Comparison of ENCODE assay signal across 21 cellular contexts in genomic region chr18:11112218-11112750, GRCh38. TPM values are rescaled to one million over a fixed set of nuclear protein-coding genes. Genes with fewer than 3 reads are reported as not detected.
DNase-seq lines count a peak whose midpoint lies in the region; ATAC-seq, FAIRE-seq and TF ChIP-seq lines count a peak whose summit lies in the region.
"Had no signal": no experiment of that assay in that cellular context is flagged by ENCODE, and none has a peak within 500 bp of the region (broad histone marks: within the 10 kb centered on the region; RNA-seq: fewer than 3 reads in every experiment).

No MANE protein-coding gene starts in this region.

- no peak overlapping the region for H3K23ac ChIP-seq in mesenchymal stem cell (ENCODE audit: low read length in 2 of 2)

- H3K4me3 ChIP-seq in astrocyte (ENCODE audit: insufficient read depth, low read depth, low read length) (no peak overlapping the region), choroid plexus epithelial cell (ENCODE audit: low read depth, low read length) (no peak overlapping the region), mesenchymal stem cell (ENCODE audit: insufficient read depth in 1 of 2, low read depth in 1 of 2, low read length in 2 of 2) (no peak overlapping the region)
- H3K4me3 ChIP-seq: HAP-1 had no signal

- H3K27ac ChIP-seq in astrocyte (ENCODE audit: low read depth, low read length) (no peak overlapping the region), mesenchymal stem cell (ENCODE audit: low read length, poor library complexity, severe bottlenecking) (no peak overlapping the region)

- 54% methylated on average over 4 of the region's 5 CpGs for WGBS in mesenchymal stem cell

- H2AFZ ChIP-seq in astrocyte (ENCODE audit: low read depth, low read length) (no peak overlapping the region), mesenchymal stem cell (ENCODE audit: low read depth, low read length) (no peak overlapping the region)

- no peak for FAIRE-seq in astrocyte (lab: Jason Lieb, UNC)
- FAIRE-seq: G401.6, GM19239, HTR-8/SVneo had no signal

- H3K27me3 ChIP-seq in astrocyte (ENCODE audit: insufficient read depth, low read length) (no peaks in the 10 kb centered on the region), mesenchymal stem cell (ENCODE audit: control insufficient read depth in 1 of 2, insufficient read depth in 1 of 2, low read length in 2 of 2) (no peaks in the 10 kb centered on the region)
- H3K27me3 ChIP-seq: BE2C had no signal

- H4K20me1 ChIP-seq in astrocyte (ENCODE audit: insufficient read depth, low read length): no peaks in the 10 kb centered on the region

- H3K79me1 ChIP-seq in mesenchymal stem cell (replicated peaks; ENCODE audit: low read length, poor library complexity, severe bottlenecking): no peaks in the 10 kb centered on the region

- no peak overlapping the region for H3K4me3 Mint-ChIP-seq in astrocyte (ENCODE audit: unreplicated experiment)
- H3K4me3 Mint-ChIP-seq: CD4-positive, CD25-positive, alpha-beta regulatory T cell; CD8-positive, alpha-beta memory T cell had no signal

- TF ChIP-seq CTCF in astrocyte (IDR thresholded peaks at IDR 0.05; ENCODE audit: insufficient read depth, low read depth, low read length) (no peak), choroid plexus epithelial cell (conservative IDR thresholded peaks at IDR 0.05; ENCODE audit: low read depth, low read length) (no peak)

- H4K8ac ChIP-seq in mesenchymal stem cell (ENCODE audit: low read length): no peak overlapping the region

- no peak overlapping the region for H2BK5ac ChIP-seq in mesenchymal stem cell (ENCODE audit: low read depth, low read length, poor library complexity, severe bottlenecking)

- no peaks in the 10 kb centered on the region for H3K36me3 Mint-ChIP-seq in astrocyte (ENCODE audit: low read depth, unreplicated experiment)
- H3K36me3 Mint-ChIP-seq: CD4-positive, CD25-positive, alpha-beta regulatory T cell; CD8-positive, alpha-beta memory T cell had no signal

- no peak overlapping the region for H3K9ac ChIP-seq in astrocyte (ENCODE audit: low read length)
- no peak overlapping the region for H3K9ac ChIP-seq in mesenchymal stem cell (ENCODE audit: low read length)

- no peak overlapping the region for H4K91ac ChIP-seq in mesenchymal stem cell (ENCODE audit: low read length)

- H3K36me3 ChIP-seq in astrocyte (ENCODE audit: insufficient read depth, low read length): no peaks in the 10 kb centered on the region
- no peaks in the 10 kb centered on the region for H3K36me3 ChIP-seq in mesenchymal stem cell (ENCODE audit: control insufficient read depth in 1 of 2, insufficient read depth in 2 of 2, low read depth in 1 of 2, low read length in 2 of 2)
- H3K36me3 ChIP-seq: BE2C, HAP-1 had no signal

- no peak overlapping the region for H3K4me2 ChIP-seq in astrocyte (ENCODE audit: low read length)
- no peak overlapping the region for H3K4me2 ChIP-seq in mesenchymal stem cell (ENCODE audit: low read length, poor library complexity, severe bottlenecking)

- no peaks in the 10 kb centered on the region for H3K9me3 Mint-ChIP-seq in astrocyte (ENCODE audit: unreplicated experiment)

- H3K27me3 Mint-ChIP-seq in astrocyte (ENCODE audit: low read depth, unreplicated experiment): no peaks in the 10 kb centered on the region
- H3K27me3 Mint-ChIP-seq: CD4-positive, CD25-positive, alpha-beta regulatory T cell had no signal

- H2BK12ac ChIP-seq in mesenchymal stem cell (ENCODE audit: low read length in 2 of 2): no peak overlapping the region

- H3K4me1 Mint-ChIP-seq in astrocyte (ENCODE audit: low read depth, unreplicated experiment): peaks cover 13% of the 10 kb centered on the region
- H3K4me1 Mint-ChIP-seq: CD4-positive, CD25-positive, alpha-beta regulatory T cell; CD8-positive, alpha-beta memory T cell had no signal

- H2BK15ac ChIP-seq in mesenchymal stem cell (ENCODE audit: low read depth, poor library complexity, severe bottlenecking): no peak overlapping the region

- no peak overlapping the region for H2BK120ac ChIP-seq in mesenchymal stem cell (ENCODE audit: low read depth, low read length)

- DNase-seq in EL (peak; percentile 9), astrocyte (ENCODE audit: low read depth) (peak; percentile 1), choroid plexus epithelial cell (ENCODE audit: low read depth) (peak; percentile 45), mesenchymal stem cell (peak; percentile 82), NCI-H1105 treated with DMSO at 0.1 percent for 48 hours (lab: John Stamatoyannopoulos, UW) (no peak), NCI-H1105 (lab: John Stamatoyannopoulos, UW) (no peak)
- DNase-seq: BE2C; C1 segment of cervical spinal cord; CD4-positive, CD25-positive, alpha-beta regulatory T cell; CD8-positive, alpha-beta memory T cell; COR-L47; DMS 273 treated with DMSO at 0.1 percent for 48 hours; DMS53; DND-41; KG1 had no signal

- no peak overlapping the region for H3K14ac ChIP-seq in mesenchymal stem cell (ENCODE audit: low read length in 2 of 2)

- H3K4ac ChIP-seq in mesenchymal stem cell (ENCODE audit: low read depth in 1 of 2, low read length in 2 of 2): no peak overlapping the region

- H3K9me3 ChIP-seq in astrocyte (ENCODE audit: insufficient read depth, low read depth, low read length) (no peaks in the 10 kb centered on the region), mesenchymal stem cell (ENCODE audit: control insufficient read depth, low read length) (no peaks in the 10 kb centered on the region)
- H3K9me3 ChIP-seq: BE2C, HAP-1 had no signal

- no peak for ATAC-seq in HG03196 (IDR thresholded peaks at IDR 0.05; ENCODE audit: unreplicated experiment)
- no peak for ATAC-seq in GM18867 (IDR thresholded peaks at IDR 0.05; ENCODE audit: unreplicated experiment)

- H3K18ac ChIP-seq in mesenchymal stem cell (ENCODE audit: low read depth in 1 of 2, low read length in 2 of 2): peak overlapping the region; percentile 50 to 57

- H3K79me2 ChIP-seq in astrocyte (ENCODE audit: insufficient read depth, low read length): no peaks in the 10 kb centered on the region

- H2AK5ac ChIP-seq in mesenchymal stem cell (ENCODE audit: low read length, severe bottlenecking): no peak overlapping the region

- H3K4me1 ChIP-seq in astrocyte (ENCODE audit: insufficient read depth, low read length) (no peaks in the 10 kb centered on the region), mesenchymal stem cell (ENCODE audit: control insufficient read depth, insufficient read depth, low read depth, low read length) (no peaks in the 10 kb centered on the region)
- H3K4me1 ChIP-seq: BE2C, HAP-1 had no signal

- no peak overlapping the region for H3K27ac Mint-ChIP-seq in astrocyte (ENCODE audit: unreplicated experiment)
- H3K27ac Mint-ChIP-seq: CD4-positive, CD25-positive, alpha-beta regulatory T cell; CD8-positive, alpha-beta memory T cell had no signal

RNA-seq across cellular contexts. Expression of gene PIEZO2, which starts 37.1 kb away (rescaled TPM):
- total RNA-seq in astrocyte: 5.3 and 11.8 TPM in 2 replicates
- polyA plus RNA-seq in mesenchymal stem cell (2013, experiment 1 of 2): 87.2 TPM
- 82.9 TPM for polyA plus RNA-seq in mesenchymal stem cell (2013, experiment 2 of 2)
- total RNA-seq: CD4-positive, CD25-positive, alpha-beta regulatory T cell; CD8-positive, alpha-beta memory T cell had no signal
- polyA plus RNA-seq: CD4-positive, CD25-positive, alpha-beta regulatory T cell; CD8-positive, alpha-beta memory T cell had no signal

Comparison
In these comparisons a context has a peak if more than half of its experiments do, and no peak if none do; other contexts are left out.
1. DNase-seq: peak in EL (single experiment), astrocyte (single experiment), choroid plexus epithelial cell (single experiment) and mesenchymal stem cell (single experiment); none in NCI-H1105 treated with DMSO at 0.1 percent for 48 hours (single experiment) and NCI-H1105 (single experiment).